Comparison of ENCODE assay signal across 10 cellular contexts in genomic region chr5:143918961-143919360, GRCh38.
"Had no signal": no experiment of that assay in that cellular context is flagged by ENCODE, and none has a peak within 500 bp of the region (broad histone marks: within the 10 kb centered on the region; RNA-seq: fewer than 3 reads in every experiment).

No MANE protein-coding gene starts in this region.

- DNase-seq: GM23248, GOT3, H7, H9, HCEC 1CT, HFFc6 had no signal

- H2AFZ ChIP-seq: GM23338 had no signal

- FAIRE-seq: H1, H54 had no signal

- ATAC-seq: GM23338, HCT116 had no signal

- H3K4me3 ChIP-seq: GM23248, GM23338 had no signal

- H3K4me2 ChIP-seq: GM23338 had no signal

- H3K9ac ChIP-seq: GM23248 had no signal
